In genomic region chr10:111261066-111261465, GRCh38 we compare ENCODE assay signal across 27 cellular contexts.
"Had no signal": no experiment of that assay in that cellular context is flagged by ENCODE, and none has a peak within 500 bp of the region (broad histone marks: within the 10 kb centered on the region; RNA-seq: fewer than 3 reads in every experiment).

No MANE protein-coding gene starts in this region.

- ATAC-seq: activated CD4-positive, CD25-positive, alpha-beta regulatory T cell treated with anti-CD3 and anti-CD28 coated beads, Interleukin-2, amount 50 U/mL, for 24 hours; effector memory CD8-positive, alpha-beta T cell; foreskin keratinocyte; heart left ventricle; left lobe of liver; lower lobe of right lung; psoas muscle; right cardiac atrium; stimulated activated naive CD8-positive, alpha-beta T cell treated with anti-CD3 and anti-CD28 coated beads, Interleukin-15, Interleukin-2, amounts not matched to agents 100 U/mL and 50 U/mL, for 24 hours had no signal

- H3K4me3 ChIP-seq: adrenal gland, coronary artery, dorsolateral prefrontal cortex, heart left ventricle, lower lobe of right lung, pancreas, psoas muscle, testis, vagina had no signal

- H3K27me3 ChIP-seq: adrenal gland, brain microvascular endothelial cell, foreskin keratinocyte, pancreas, testis, vagina had no signal

- H3K27ac ChIP-seq: adrenal gland, brain microvascular endothelial cell, coronary artery, dorsolateral prefrontal cortex, foreskin keratinocyte, heart left ventricle, lower lobe of right lung, pancreas, psoas muscle, testis, vagina, VCaP had no signal

- DNase-seq: activated CD4-positive, alpha-beta T cell treated with anti-CD3 and anti-CD28 coated beads for 48 hours; activated CD4-positive, alpha-beta T cell treated with anti-CD3 and anti-CD28 coated beads, Interleukin-2, amount 50 U/mL, for 48 hours; activated CD8-positive, alpha-beta memory T cell treated with anti-CD3 and anti-CD28 coated beads for 24 hours; activated effector memory CD4-positive, alpha-beta T cell treated with Interleukin-2 at 50 U/mL for 16 hours; activated naive CD4-positive, alpha-beta T cell treated with Interleukin-2 at 50 U/mL for 16 hours; adrenal gland; aorta; brain microvascular endothelial cell; dorsolateral prefrontal cortex; effector memory CD8-positive, alpha-beta T cell; erythroblast; foreskin keratinocyte; heart left ventricle; hypothalamus; kidney glomerular epithelial cell; lower lobe of right lung; pancreas; psoas muscle; right cardiac atrium; stimulated activated CD4-positive, alpha-beta T cell treated with anti-CD3 and anti-CD28 coated beads, Interleukin-4, amount 100 ng/mL, for 1 hour; stimulated activated naive CD8-positive, alpha-beta T cell treated with anti-CD3 and anti-CD28 coated beads, Interleukin-15, Interleukin-2, amounts not matched to agents 100 U/mL and 50 U/mL, for 24 hours; testis had no signal

- H3K4me1 ChIP-seq: adrenal gland, foreskin keratinocyte, heart left ventricle, lower lobe of right lung, pancreas, psoas muscle, testis, vagina had no signal

- H3K9me3 ChIP-seq: adrenal gland, lower lobe of right lung, pancreas, psoas muscle, testis, vagina had no signal

- H3K36me3 ChIP-seq: adrenal gland, brain microvascular endothelial cell, heart left ventricle, lower lobe of right lung, pancreas, vagina had no signal
